In genomic region chr17:81601525-81602120, GRCh38 we compare ENCODE assay signal across 1 cellular context.
TF ChIP-seq lines count a peak whose summit lies in the region.

No MANE protein-coding gene starts in this region.

TF ChIP-seq in HCT116, 20 proteins besides CTCF, POLR2A, EP300 and RAD21 (continued from another document):
- TF ChIP-seq TCF7L2 (IDR thresholded peaks at IDR 0.05; ENCODE audit: borderline replicate concordance, extremely low read depth, insufficient read depth, insufficient read length) (no peak), ELF1 (IDR thresholded peaks at IDR 0.05; ENCODE audit: borderline replicate concordance, low read depth) (no peak), MAX (IDR thresholded peaks at IDR 0.05) (no peak), ATF3 (IDR thresholded peaks at IDR 0.05) (no peak), FOSL1 (IDR thresholded peaks at IDR 0.05; ENCODE audit: low read depth) (no peak), ZNF274 (IDR thresholded peaks at IDR 0.05; ENCODE audit: low read depth, low read length) (no peak), SRF (IDR thresholded peaks at IDR 0.05; ENCODE audit: low read depth) (no peak), REST (IDR thresholded peaks at IDR 0.05; ENCODE audit: low read depth) (no peak)
TF ChIP-seq in HCT116: peak in this region for 0.
